Comparison of ENCODE assay signal across 10 cellular contexts in genomic region chr10:13056461-13057077, GRCh38. TPM values are rescaled to one million over a fixed set of nuclear protein-coding genes. Genes with fewer than 3 reads are reported as not detected.
DNase-seq lines count a peak whose midpoint lies in the region; ATAC-seq and TF ChIP-seq lines count a peak whose summit lies in the region.
"Had no signal": no experiment of that assay in that cellular context is flagged by ENCODE, and none has a peak within 500 bp of the region (broad histone marks: within the 10 kb centered on the region; RNA-seq: fewer than 3 reads in every experiment).

No MANE protein-coding gene starts in this region.

- no peak overlapping the region for H3K4me3 Mint-ChIP-seq in WTC11

- CTCF ChIA-PET in A673 (lab: Charles Lee) (interaction anchor here (0.8 to 1.2 kb wide), 2 partner anchors 155 to 792 kb away, joined by 3 read pairs; no protein-coding TSS in a partner anchor), WTC11 (lab: Charles Lee) (interaction anchor here (1.0 to 1.2 kb wide), 2 partner anchors 26 to 43 kb away, joined by 3 read pairs; partner anchors contain the start of gene OPTN)

- H3K27ac ChIP-seq in A673 (ENCODE audit: low read depth, low read length, poor library complexity, severe bottlenecking) = no peak overlapping the region

- ATAC-seq in WTC11 (peak; percentile 50), HG02759 (IDR thresholded peaks at IDR 0.05; ENCODE audit: unreplicated experiment) (no peak), HG03280 (IDR thresholded peaks at IDR 0.05; ENCODE audit: unreplicated experiment) (no peak)

- H3K4me1 ChIP-seq in A673 (ENCODE audit: insufficient read depth, low read length, poor library complexity, severe bottlenecking) = no peaks in the 10 kb centered on the region

- TF ChIP-seq CTCF in A673 (conservative IDR thresholded peaks at IDR 0.05; ENCODE audit: low read depth, low read length) (peak; percentile 65), WTC11 (IDR thresholded peaks at IDR 0.05) (no peak)

- intact Hi-C loops in A673 (cut with micrococcal nuclease; ENCODE audit: unreplicated experiment) = loop anchor here (5.0 kb wide), 1 partner anchor 794 kb away; no protein-coding TSS in a partner anchor

- POLR2A ChIA-PET in A673 (lab: Charles Lee; ENCODE audit: low non-redundant PET) = no interaction called here
- POLR2A ChIA-PET in WTC11 (lab: Charles Lee) = interaction anchor here (0.5 kb wide), 1 partner anchor 748 kb away, joined by 3 read pairs; no protein-coding TSS in a partner anchor

- H3K4me3 ChIP-seq in A673 (ENCODE audit: low read depth, low read length, poor library complexity, severe bottlenecking) = no peak overlapping the region
- no peak overlapping the region for H3K4me3 ChIP-seq in H7 (ENCODE audit: insufficient read depth, low read depth, low read length)

- no peaks in the 10 kb centered on the region for H3K36me3 Mint-ChIP-seq in WTC11

- no peaks in the 10 kb centered on the region for H3K27me3 Mint-ChIP-seq in WTC11 (ENCODE audit: low read depth)

- H3K27me3 ChIP-seq in A673 (replicated peaks; ENCODE audit: insufficient read depth, low read depth, low read length, poor library complexity) (no peaks in the 10 kb centered on the region), H7 (ENCODE audit: control insufficient read depth, insufficient read depth, low read length) (no peaks in the 10 kb centered on the region)

- H3K4me1 Mint-ChIP-seq in WTC11 = peaks cover 27% of the 10 kb centered on the region

- no peaks in the 10 kb centered on the region for H3K36me3 ChIP-seq in A673 (ENCODE audit: insufficient read depth, low read length, poor library complexity, severe bottlenecking)
- no peaks in the 10 kb centered on the region for H3K36me3 ChIP-seq in H7 (replicated peaks; ENCODE audit: control insufficient read depth, insufficient read depth, low read length)

- BruUV-seq in A673 (replicated peaks; lab: Mats Ljungman, UMichigan) = no TSS peak

- no peak overlapping the region for H3K27ac Mint-ChIP-seq in WTC11

- H3K9me3 Mint-ChIP-seq in WTC11 = peaks cover 4% of the 10 kb centered on the region

- DNase-seq in A673 (ENCODE audit: low spot score) = peak; percentile 28
- DNase-seq in H7 = peak; percentile 47
- DNase-seq in WTC11 (ENCODE audit: low spot score) = no peak
- DNase-seq in inferior parietal cortex (ENCODE audit: extremely low spot score) = peak; percentile 32
- no peak for DNase-seq in midbrain (lab: John Stamatoyannopoulos, UW)
- no peak for DNase-seq in NK-92 (lab: John Stamatoyannopoulos, UW; ENCODE audit: unreplicated experiment)
- DNase-seq: activated CD8-positive, alpha-beta memory T cell treated with anti-CD3 and anti-CD28 coated beads, Interleukin-2, amount 50 U/mL, for 48 hours; NK-92 treated with Interleukin-12 subunit alpha and Interleukin-12 subunit beta, amount 100 ng/mL, for 24 hours had no signal

- H3K9me3 ChIP-seq in A673 (ENCODE audit: low read depth, low read length, poor library complexity, severe bottlenecking) = no peaks in the 10 kb centered on the region

TF ChIP-seq in WTC11, 78 proteins besides CTCF, POLR2A, EP300 and RAD21:
- TF ChIP-seq CREM (CRISPR knock-in tag; IDR thresholded peaks at IDR 0.05) (no peak), ZSCAN18 (CRISPR knock-in tag; IDR thresholded peaks at IDR 0.05) (no peak), ZNF416 (CRISPR knock-in tag; IDR thresholded peaks at IDR 0.05) (no peak), ARID4B (CRISPR knock-in tag; IDR thresholded peaks at IDR 0.05; ENCODE audit: borderline replicate concordance) (no peak), ZNF232 (CRISPR knock-in tag; IDR thresholded peaks at IDR 0.05) (no peak), MAX (CRISPR knock-in tag; IDR thresholded peaks at IDR 0.05) (no peak), FOXP1 (CRISPR knock-in tag; IDR thresholded peaks at IDR 0.05; ENCODE audit: borderline replicate concordance) (no peak)

RNA-seq across cellular contexts. Expression of gene OPTN, which starts 43.4 kb away (rescaled TPM):
- total RNA-seq in A673 (2021) = 13.5 and 16.6 TPM in 2 replicates
- 4.8 and 6.9 TPM in 2 replicates for total RNA-seq in H7 (2014; rRNA removed; shearing (Covaris generic))
- total RNA-seq in WTC11 (2021) = 32.4 to 44.3 TPM (median 36.0 TPM) in 3 replicates

RNA-seq across cellular contexts. Expression of gene CCDC3, which starts 55.1 kb away (rescaled TPM):
- total RNA-seq in A673 (2021) = 2.8 and 3.0 TPM in 2 replicates
- total RNA-seq in H7 (2014; rRNA removed; shearing (Covaris generic)) = 0.63 and 0.73 TPM in 2 replicates
- 2.1 to 3.5 TPM (median 2.7 TPM) in 3 replicates for total RNA-seq in WTC11 (2021)

Comparison
In these comparisons a context has a peak if more than half of its experiments do, and no peak if none do; other contexts are left out.
1. DNase-seq: peak in A673 (single experiment), H7 (single experiment) and inferior parietal cortex (single experiment); none in WTC11 (single experiment), midbrain (single experiment) and NK-92 (single experiment).